ENCODE assay signal across 8 cellular contexts in genomic region chr4:23717528-23718248, GRCh38.
DNase-seq lines count a peak whose midpoint lies in the region; ATAC-seq and TF ChIP-seq lines count a peak whose summit lies in the region.

No MANE protein-coding gene starts in this region.

- H2AFZ ChIP-seq in MM.1S (ENCODE audit: low read length), result no peak overlapping the region

- no peak for ATAC-seq in HG03175 (IDR thresholded peaks at IDR 0.05; ENCODE audit: unreplicated experiment)

- no peaks in the 10 kb centered on the region for H3F3A ChIP-seq in MM.1S (ENCODE audit: insufficient read depth, low read length)

- H3K36me3 ChIP-seq in MM.1S (replicated peaks; ENCODE audit: insufficient read depth, low read length), result no peaks in the 10 kb centered on the region
- H3K36me3 ChIP-seq in tibial artery, result no peaks in the 10 kb centered on the region

- no peak overlapping the region for H3K4me3 Mint-ChIP-seq in osteocyte (ENCODE audit: unreplicated experiment)

- H3K27ac ChIP-seq in MM.1S (ENCODE audit: low read length), result no peak overlapping the region
- H3K27ac ChIP-seq in tibial artery, result no peak overlapping the region

- no peaks in the 10 kb centered on the region for H4K20me1 ChIP-seq in MM.1S (ENCODE audit: insufficient read depth, low read length)

- H3K4me2 ChIP-seq in MM.1S (ENCODE audit: low read depth, low read length), result no peak overlapping the region

- TF ChIP-seq CTCF in MM.1S (IDR thresholded peaks at IDR 0.05; ENCODE audit: low read length) (peak; percentile 64), osteocyte (IDR thresholded peaks at IDR 0.05) (peak; percentile 57), tibial artery (IDR thresholded peaks at IDR 0.05) (no peak)

- no peak overlapping the region for H3K27ac Mint-ChIP-seq in osteocyte (ENCODE audit: unreplicated experiment)

- H3K36me3 Mint-ChIP-seq in osteocyte (ENCODE audit: unreplicated experiment), result no peaks in the 10 kb centered on the region

- H3K9ac ChIP-seq in MM.1S (ENCODE audit: low read length), result no peak overlapping the region

- intact Hi-C loops in tibial artery (cut with DNase I; ENCODE audit: low total_unique reads), result no loop called here

- DNase-seq in NCI-H345 (lab: John Stamatoyannopoulos, UW) (peak; percentile 0), NCI-H345 treated with DMSO at 0.1 percent for 48 hours (lab: John Stamatoyannopoulos, UW; ENCODE audit: unreplicated experiment) (no peak), MM.1S (peak; percentile 23), dermis blood vessel endothelial cell (peak; percentile 3), osteocyte (ENCODE audit: extremely low spot score, unreplicated experiment) (no peak), cerebellum (ENCODE audit: low spot score) (no peak), tibial artery (no peak)

- H3K9me3 ChIP-seq in MM.1S (replicated peaks; ENCODE audit: insufficient read depth, low read length), result no peaks in the 10 kb centered on the region
- H3K9me3 ChIP-seq in tibial artery, result no peaks in the 10 kb centered on the region

- no peaks in the 10 kb centered on the region for H3K9me3 Mint-ChIP-seq in osteocyte (ENCODE audit: unreplicated experiment)

- H3K79me2 ChIP-seq in MM.1S (ENCODE audit: low read length), result no peaks in the 10 kb centered on the region

- H3K4me3 ChIP-seq in MM.1S (ENCODE audit: low read length), result no peak overlapping the region
- no peak overlapping the region for H3K4me3 ChIP-seq in tibial artery

- H3K4me1 ChIP-seq in MM.1S (ENCODE audit: low read length) (no peaks in the 10 kb centered on the region), tibial artery (no peaks in the 10 kb centered on the region)

- peaks cover 2% of the 10 kb centered on the region for H3K4me1 Mint-ChIP-seq in osteocyte (ENCODE audit: unreplicated experiment)

- no peaks in the 10 kb centered on the region for H3K9me2 ChIP-seq in MM.1S (replicated peaks; ENCODE audit: insufficient read depth, low read length)

- no peaks in the 10 kb centered on the region for H3K27me3 Mint-ChIP-seq in osteocyte (ENCODE audit: unreplicated experiment)

- H3K27me3 ChIP-seq in MM.1S (replicated peaks; ENCODE audit: insufficient read depth, low read length) (no peaks in the 10 kb centered on the region), tibial artery (no peaks in the 10 kb centered on the region)

Comparison
In these comparisons a context has a peak if more than half of its experiments do, and no peak if none do; other contexts are left out.
1. DNase-seq: peak in NCI-H345 (single experiment), MM.1S (single experiment) and dermis blood vessel endothelial cell (single experiment); none in NCI-H345 treated with DMSO at 0.1 percent for 48 hours (single experiment), osteocyte (single experiment), cerebellum (single experiment) and tibial artery (0 of 2).
2. CTCF ChIP-seq: peak in MM.1S (single experiment) and osteocyte (single experiment); none in tibial artery (0 of 2).